In genomic region chr4:22987861-22988260, GRCh38 we compare ENCODE assay signal across 19 cellular contexts.
DNase-seq lines count a peak whose midpoint lies in the region; ATAC-seq and TF ChIP-seq lines count a peak whose summit lies in the region.
"Had no signal": no experiment of that assay in that cellular context is flagged by ENCODE, and none has a peak within 500 bp of the region (broad histone marks: within the 10 kb centered on the region; RNA-seq: fewer than 3 reads in every experiment).

No MANE protein-coding gene starts in this region.

- no peak for ATAC-seq in stimulated activated naive CD8-positive, alpha-beta T cell treated with anti-CD3 and anti-CD28 coated beads, Interleukin-15, amount 100 ng/mL, for 72 hours
- ATAC-seq: body of pancreas, right lobe of liver, T-cell had no signal

- H3K27me3 Mint-ChIP-seq in stimulated activated naive CD8-positive, alpha-beta T cell treated with anti-CD3 and anti-CD28 coated beads, Interleukin-15, amount 100 ng/mL, for 72 hours, result no peaks in the 10 kb centered on the region
- H3K27me3 Mint-ChIP-seq: activated B cell treated with CpG ODN at 0.5 μM for 24 hours; CD4-positive, alpha-beta T cell; T-cell had no signal

- no peak overlapping the region for H3K27ac Mint-ChIP-seq in stimulated activated naive CD8-positive, alpha-beta T cell treated with anti-CD3 and anti-CD28 coated beads, Interleukin-15, amount 100 ng/mL, for 72 hours
- H3K27ac Mint-ChIP-seq: activated B cell treated with CpG ODN at 0.5 μM for 24 hours; CD4-positive, alpha-beta T cell; H9; T-cell had no signal

- peaks cover 15 to 16% of the 10 kb centered on the region in 2 donors for H3K9me3 Mint-ChIP-seq in stimulated activated naive CD8-positive, alpha-beta T cell treated with anti-CD3 and anti-CD28 coated beads, Interleukin-15, amount 100 ng/mL, for 72 hours

- H3K4me1 Mint-ChIP-seq in stimulated activated naive CD8-positive, alpha-beta T cell treated with anti-CD3 and anti-CD28 coated beads, Interleukin-15, amount 100 ng/mL, for 72 hours, result no peaks in the 10 kb centered on the region
- H3K4me1 Mint-ChIP-seq: activated B cell treated with CpG ODN at 0.5 μM for 24 hours, H9, T-cell had no signal

- H3K27ac ChIP-seq in temporal lobe (ENCODE audit: low read depth, low read length), result peak overlapping the region; percentile 61
- H3K27ac ChIP-seq: body of pancreas, right lobe of liver, tibial artery had no signal

- H3K4me3 ChIP-seq in astrocyte of the spinal cord (ENCODE audit: low read depth, low read length), result no peak overlapping the region
- H3K4me3 ChIP-seq: body of pancreas, right lobe of liver, tibial artery had no signal

- peak; percentile 21 for DNase-seq in HK-2 (ENCODE audit: unreplicated experiment)
- peak; percentile 89 for DNase-seq in astrocyte of the spinal cord (ENCODE audit: low read depth, low spot score)
- DNase-seq in inferior parietal cortex (ENCODE audit: extremely low spot score), result peak; percentile 34
- no peak for DNase-seq in cerebellar cortex (ENCODE audit: low spot score)
- no peak for DNase-seq in activated gamma-delta T cell treated with Interleukin-2 at 50 U/mL for 16 hours
- no peak for DNase-seq in stimulated activated naive CD8-positive, alpha-beta T cell treated with anti-CD3 and anti-CD28 coated beads, Interleukin-15, amount 100 ng/mL, for 72 hours
- DNase-seq: activated B cell treated with CpG ODN at 0.5 μM for 24 hours; activated effector memory CD4-positive, alpha-beta T cell treated with Interleukin-2 at 50 U/mL for 16 hours; body of pancreas; CD4-positive, alpha-beta T cell; DND-41; foreskin melanocyte; H9; MV-4-11; NCI-H774; right lobe of liver; T-cell; tibial artery had no signal

- H3K4me3 Mint-ChIP-seq in stimulated activated naive CD8-positive, alpha-beta T cell treated with anti-CD3 and anti-CD28 coated beads, Interleukin-15, amount 100 ng/mL, for 72 hours, result no peak overlapping the region
- H3K4me3 Mint-ChIP-seq: activated B cell treated with CpG ODN at 0.5 μM for 24 hours; CD4-positive, alpha-beta T cell; H9; T-cell had no signal

- in situ Hi-C loops in astrocyte of the spinal cord (cut with HindIII; ENCODE audit: low sequenced_read_pairs), result no loop called here

- no peak for TF ChIP-seq CTCF in astrocyte of the spinal cord (IDR thresholded peaks at IDR 0.05; ENCODE audit: low read depth, low read length)

Comparison
In these comparisons a context has a peak if more than half of its experiments do, and no peak if none do; other contexts are left out.
1. DNase-seq: peak in HK-2 (single experiment), astrocyte of the spinal cord (single experiment) and inferior parietal cortex (single experiment); none in cerebellar cortex (single experiment), activated gamma-delta T cell treated with Interleukin-2 at 50 U/mL for 16 hours (single experiment) and stimulated activated naive CD8-positive, alpha-beta T cell treated with anti-CD3 and anti-CD28 coated beads, Interleukin-15, amount 100 ng/mL, for 72 hours (0 of 2).